In the genomic region with DNA sequence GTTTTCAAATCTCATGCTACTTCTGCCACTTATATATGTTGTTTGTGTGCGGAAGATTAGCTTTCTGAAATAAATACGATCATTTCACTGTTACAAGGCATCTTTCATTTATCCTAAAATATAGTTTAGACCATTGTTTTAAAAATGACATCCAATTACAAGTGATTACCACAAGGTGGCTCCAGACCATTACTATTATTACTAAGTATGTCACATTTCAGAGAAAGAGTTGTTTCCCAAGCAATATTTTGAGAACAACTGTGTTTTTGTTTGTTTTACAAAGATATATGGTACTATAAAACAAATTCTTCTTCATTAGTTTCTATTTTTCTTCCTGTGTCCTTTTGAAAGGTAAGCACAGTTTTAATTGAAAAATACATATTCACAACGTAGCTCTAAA, we compare ENCODE assay signal across 8 cellular contexts.
A peak's percentile ranks its signal among the peaks of the same experiment; 100 is the strongest.
DNase-seq lines count a peak whose midpoint lies in the region; ATAC-seq and TF ChIP-seq lines count a peak whose summit lies in the region.

No MANE protein-coding gene starts in this region.

- H3K9me3 ChIP-seq in thoracic aorta: no peaks in the 10 kb centered on the region

- H3K27ac ChIP-seq in thoracic aorta: no peak overlapping the region

- DNase-seq in ELR (ENCODE audit: low read depth) (peak; percentile 71), foreskin melanocyte (peak; percentile 48), thoracic aorta (ENCODE audit: low spot score) (no peak), ecto neural progenitor cell (ENCODE audit: low spot score) (no peak), NCI-H524 treated with DMSO at 0.1 percent for 48 hours (lab: John Stamatoyannopoulos, UW) (no peak)

- peaks cover 0 to 9% of the 10 kb centered on the region in 2 donors for H3K4me1 ChIP-seq in thoracic aorta (ENCODE audit: control insufficient read depth in 1 of 2, low read depth in 2 of 2)

- ATAC-seq in HG03159 (IDR thresholded peaks at IDR 0.05; ENCODE audit: unreplicated experiment): peak; percentile 63
- peak; percentile 71; the same call in 2 of the 3 replicates for ATAC-seq in SK-N-SH treated with all-trans-retinoic acid at 6 μM for 48 hours
- peak; percentile 60 for ATAC-seq in thoracic aorta (ENCODE audit: insufficient number of reproducible peaks, low FRiP score, low read depth)
- ATAC-seq in HG03378 (IDR thresholded peaks at IDR 0.05; ENCODE audit: unreplicated experiment): no peak

- H3K27me3 ChIP-seq in thoracic aorta (replicated peaks; ENCODE audit: insufficient read depth): no peaks in the 10 kb centered on the region

- H3K36me3 ChIP-seq in thoracic aorta: no peaks in the 10 kb centered on the region

- no peak overlapping the region for H3K4me3 ChIP-seq in thoracic aorta

- TF ChIP-seq CTCF in thoracic aorta (IDR thresholded peaks at IDR 0.05): peak; percentile 55

TF ChIP-seq in SK-N-SH treated with all-trans-retinoic acid at 6 μM for 48 hours, 23 proteins besides CTCF, POLR2A, EP300 and RAD21:
- TF ChIP-seq ESRRG (CRISPR knock-in tag; IDR thresholded peaks at IDR 0.05): no peak
- no peak for TF ChIP-seq ZNF8 (CRISPR knock-in tag; IDR thresholded peaks at IDR 0.05)
- TF ChIP-seq ZNF565 (CRISPR knock-in tag; conservative IDR thresholded peaks at IDR 0.05; ENCODE audit: low read depth): no peak
- TF ChIP-seq ISL1 (CRISPR knock-in tag; IDR thresholded peaks at IDR 0.05): no peak
- no peak for TF ChIP-seq ARNTL (CRISPR knock-in tag; IDR thresholded peaks at IDR 0.05; ENCODE audit: borderline replicate concordance, low read depth)
- no peak for TF ChIP-seq BACH2 (CRISPR knock-in tag; IDR thresholded peaks at IDR 0.05; ENCODE audit: borderline replicate concordance)
- TF ChIP-seq, protein P1, sequence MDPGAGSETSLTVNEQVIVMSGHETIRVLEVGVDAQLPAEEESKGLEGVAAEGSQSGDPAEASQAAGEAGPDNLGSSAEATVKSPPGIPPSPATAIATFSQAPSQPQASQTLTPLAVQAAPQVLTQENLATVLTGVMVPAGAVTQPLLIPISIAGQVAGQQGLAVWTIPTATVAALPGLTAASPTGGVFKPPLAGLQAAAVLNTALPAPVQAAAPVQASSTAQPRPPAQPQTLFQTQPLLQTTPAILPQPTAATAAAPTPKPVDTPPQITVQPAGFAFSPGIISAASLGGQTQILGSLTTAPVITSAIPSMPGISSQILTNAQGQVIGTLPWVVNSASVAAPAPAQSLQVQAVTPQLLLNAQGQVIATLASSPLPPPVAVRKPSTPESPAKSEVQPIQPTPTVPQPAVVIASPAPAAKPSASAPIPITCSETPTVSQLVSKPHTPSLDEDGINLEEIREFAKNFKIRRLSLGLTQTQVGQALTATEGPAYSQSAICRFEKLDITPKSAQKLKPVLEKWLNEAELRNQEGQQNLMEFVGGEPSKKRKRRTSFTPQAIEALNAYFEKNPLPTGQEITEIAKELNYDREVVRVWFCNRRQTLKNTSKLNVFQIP (CRISPR knock-in tag; IDR thresholded peaks at IDR 0.05; ENCODE audit: borderline replicate concordance, low read depth): no peak
- TF ChIP-seq, protein P2, sequence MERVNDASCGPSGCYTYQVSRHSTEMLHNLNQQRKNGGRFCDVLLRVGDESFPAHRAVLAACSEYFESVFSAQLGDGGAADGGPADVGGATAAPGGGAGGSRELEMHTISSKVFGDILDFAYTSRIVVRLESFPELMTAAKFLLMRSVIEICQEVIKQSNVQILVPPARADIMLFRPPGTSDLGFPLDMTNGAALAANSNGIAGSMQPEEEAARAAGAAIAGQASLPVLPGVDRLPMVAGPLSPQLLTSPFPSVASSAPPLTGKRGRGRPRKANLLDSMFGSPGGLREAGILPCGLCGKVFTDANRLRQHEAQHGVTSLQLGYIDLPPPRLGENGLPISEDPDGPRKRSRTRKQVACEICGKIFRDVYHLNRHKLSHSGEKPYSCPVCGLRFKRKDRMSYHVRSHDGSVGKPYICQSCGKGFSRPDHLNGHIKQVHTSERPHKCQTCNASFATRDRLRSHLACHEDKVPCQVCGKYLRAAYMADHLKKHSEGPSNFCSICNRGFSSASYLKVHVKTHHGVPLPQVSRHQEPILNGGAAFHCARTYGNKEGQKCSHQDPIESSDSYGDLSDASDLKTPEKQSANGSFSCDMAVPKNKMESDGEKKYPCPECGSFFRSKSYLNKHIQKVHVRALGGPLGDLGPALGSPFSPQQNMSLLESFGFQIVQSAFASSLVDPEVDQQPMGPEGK (CRISPR knock-in tag; IDR thresholded peaks at IDR 0.05; ENCODE audit: borderline replicate concordance): no peak
- TF ChIP-seq ZFP3 (CRISPR knock-in tag; IDR thresholded peaks at IDR 0.05): no peak
- TF ChIP-seq GLIS3 (CRISPR knock-in tag; IDR thresholded peaks at IDR 0.05): no peak
- no peak for TF ChIP-seq RARB (CRISPR knock-in tag; IDR thresholded peaks at IDR 0.05)

Comparison
In these comparisons a context has a peak if more than half of its experiments do, and no peak if none do; other contexts are left out.
1. DNase-seq: peak in ELR (single experiment) and foreskin melanocyte (single experiment); none in thoracic aorta (single experiment), ecto neural progenitor cell (single experiment) and NCI-H524 treated with DMSO at 0.1 percent for 48 hours (single experiment).